1 cellular context compared by ENCODE assay signal in the genomic region with DNA sequence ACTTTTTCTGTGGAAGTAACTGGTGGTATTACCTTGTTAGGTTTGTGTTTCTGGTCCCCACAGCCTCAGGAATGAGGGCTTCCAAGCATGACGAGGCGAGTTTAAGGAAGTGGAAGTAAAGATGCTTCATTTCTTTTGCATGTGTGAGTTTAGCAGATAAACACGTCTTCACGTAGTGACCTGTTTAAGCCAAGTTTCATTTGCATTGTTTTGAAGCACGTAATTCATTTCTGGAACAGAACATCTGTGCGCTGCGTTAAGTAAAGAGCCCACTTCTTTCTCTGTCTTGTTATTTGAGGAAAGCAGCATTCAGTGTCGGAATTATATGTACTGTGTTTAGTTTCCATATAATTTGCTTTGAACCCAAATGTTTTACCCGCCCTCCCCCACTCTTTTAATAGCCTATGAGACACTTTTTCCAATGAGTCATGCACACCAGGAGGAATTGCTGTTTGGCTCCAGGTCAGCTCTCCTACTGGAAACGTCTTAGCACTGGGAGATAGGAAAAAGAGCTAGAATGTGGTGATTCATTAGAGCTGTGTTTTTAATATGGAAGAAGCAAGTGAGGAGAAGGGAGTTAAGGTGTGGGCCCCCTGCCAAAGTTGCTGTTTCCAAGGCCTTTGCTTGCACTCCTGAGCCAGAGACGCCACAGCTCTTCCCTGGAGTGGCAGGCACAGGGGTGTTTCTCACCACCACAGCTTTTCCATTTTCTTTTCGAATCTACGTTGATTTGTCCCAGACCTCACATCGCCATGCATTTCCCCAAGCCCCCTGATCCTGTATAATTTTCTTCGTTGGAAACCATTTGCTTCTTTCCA.
TF ChIP-seq lines count a peak whose summit lies in the region.

No MANE protein-coding gene starts in this region.

TF ChIP-seq in GM23338, 12 proteins besides CTCF, POLR2A, EP300 and RAD21 (continued from another document):
- no peak for TF ChIP-seq ZNF462 (CRISPR knock-in tag; IDR thresholded peaks at IDR 0.05)
- no peak for TF ChIP-seq ZNF114 (CRISPR knock-in tag; IDR thresholded peaks at IDR 0.05)
- TF ChIP-seq NANOG (IDR thresholded peaks at IDR 0.05; ENCODE audit: borderline replicate concordance): no peak
- no peak for TF ChIP-seq STAT1 (IDR thresholded peaks at IDR 0.05; ENCODE audit: unreplicated experiment)
- no peak for TF ChIP-seq POLR2AphosphoS5 (IDR thresholded peaks at IDR 0.05; ENCODE audit: low read depth)
- TF ChIP-seq ETS1 (IDR thresholded peaks at IDR 0.05): no peak
- TF ChIP-seq JUNB (IDR thresholded peaks at IDR 0.05; ENCODE audit: unreplicated experiment): no peak
- no peak for TF ChIP-seq CREB1 (CRISPR knock-in tag; IDR thresholded peaks at IDR 0.05; ENCODE audit: low read depth)
